11 cellular contexts compared by ENCODE assay signal in genomic region chr11:76232026-76232665, GRCh38. TPM values are rescaled to one million over a fixed set of nuclear protein-coding genes. Genes with fewer than 3 reads are reported as not detected.
A peak's percentile ranks its signal among the peaks of the same experiment; 100 is the strongest.
DNase-seq lines count a peak whose midpoint lies in the region; ATAC-seq lines count a peak whose summit lies in the region.
"Had no signal": no experiment of that assay in that cellular context is flagged by ENCODE, and none has a peak within 500 bp of the region (broad histone marks: within the 10 kb centered on the region; RNA-seq: fewer than 3 reads in every experiment).

No MANE protein-coding gene starts in this region.

- ATAC-seq in central memory CD8-positive, alpha-beta T cell (replicated peaks; ENCODE audit: extremely low read depth, poor library complexity, severe bottlenecking) = peak; percentile 21
- ATAC-seq in GM21390 (IDR thresholded peaks at IDR 0.05; ENCODE audit: unreplicated experiment) (no peak), GM18909 (IDR thresholded peaks at IDR 0.05; ENCODE audit: poor library complexity, unreplicated experiment) (no peak)

- H3K9me3 Mint-ChIP-seq in central memory CD8-positive, alpha-beta T cell = no peaks in the 10 kb centered on the region
- H3K9me3 Mint-ChIP-seq: dendritic cell treated with granulocyte-macrophage colony-stimulating factor and Interleukin-4, amounts not matched to agents 40 ng/mL and 50 ng/mL, for 4 days had no signal

- DNase-seq in stimulated activated CD4-positive, alpha-beta T cell treated with anti-CD3 and anti-CD28 coated beads, Interleukin-12 subunit alpha, Interleukin-12 subunit beta, amount 100 ng/mL, for 4 hours = peak; percentile 17
- DNase-seq in stimulated activated CD4-positive, alpha-beta T cell treated with anti-CD3 and anti-CD28 coated beads, Interleukin-2, amount 100 ng/mL, for 48 hours = no peak
- DNase-seq in activated CD4-positive, alpha-beta T cell treated with anti-CD3 and anti-CD28 coated beads for 48 hours = peak; percentile 51
- DNase-seq in central memory CD8-positive, alpha-beta T cell (ENCODE audit: low spot score in 2 of 2) = peak in 1 of 2 donors; percentile 26
- DNase-seq in mucosa of gallbladder (ENCODE audit: low spot score) = no peak
- DNase-seq in NCI-H2107 (lab: John Stamatoyannopoulos, UW) = no peak
- DNase-seq: head of caudate nucleus, NCI-H2227 treated with DMSO at 0.1 percent for 48 hours had no signal

- peaks cover 13% of the 10 kb centered on the region for H3K27me3 Mint-ChIP-seq in central memory CD8-positive, alpha-beta T cell

- peaks cover 45% of the 10 kb centered on the region for H3K4me1 Mint-ChIP-seq in central memory CD8-positive, alpha-beta T cell

- H3K27ac Mint-ChIP-seq in central memory CD8-positive, alpha-beta T cell (ENCODE audit: low read depth) = peak overlapping the region; percentile 41

- H3K36me3 Mint-ChIP-seq in central memory CD8-positive, alpha-beta T cell (ENCODE audit: insufficient read depth) = peaks cover 34% of the 10 kb centered on the region

- peak overlapping the region; percentile 73 for H3K4me3 Mint-ChIP-seq in central memory CD8-positive, alpha-beta T cell
- H3K4me3 Mint-ChIP-seq: dendritic cell treated with granulocyte-macrophage colony-stimulating factor and Interleukin-4, amounts not matched to agents 40 ng/mL and 50 ng/mL, for 4 days had no signal

RNA-seq across cellular contexts. Expression of gene WNT11, which starts 25.8 kb away (rescaled TPM):
- 1.8 TPM for total RNA-seq in mucosa of gallbladder

Comparison
In these comparisons a context has a peak if more than half of its experiments do, and no peak if none do; other contexts are left out.
1. DNase-seq: peak in stimulated activated CD4-positive, alpha-beta T cell treated with anti-CD3 and anti-CD28 coated beads, Interleukin-12 subunit alpha, Interleukin-12 subunit beta, amount 100 ng/mL, for 4 hours (single experiment) and activated CD4-positive, alpha-beta T cell treated with anti-CD3 and anti-CD28 coated beads for 48 hours (single experiment); none in stimulated activated CD4-positive, alpha-beta T cell treated with anti-CD3 and anti-CD28 coated beads, Interleukin-2, amount 100 ng/mL, for 48 hours (0 of 2), mucosa of gallbladder (single experiment) and NCI-H2107 (single experiment).